In genomic region chr1:42801832-42802483, GRCh38 we compare ENCODE assay signal across 17 cellular contexts. TPM values are rescaled to one million over a fixed set of nuclear protein-coding genes. Genes with fewer than 3 reads are reported as not detected.
A peak's percentile ranks its signal among the peaks of the same experiment; 100 is the strongest.
DNase-seq lines count a peak whose midpoint lies in the region; ATAC-seq and TF ChIP-seq lines count a peak whose summit lies in the region.
"Had no signal": no experiment of that assay in that cellular context is flagged by ENCODE, and none has a peak within 500 bp of the region (broad histone marks: within the 10 kb centered on the region; RNA-seq: fewer than 3 reads in every experiment).

No MANE protein-coding gene starts in this region.

- no peak overlapping the region for H2AK9ac ChIP-seq in IMR-90 (replicated peaks; ENCODE audit: low read depth, low read length, poor library complexity)

- CTCF ChIA-PET in IMR-90 (lab: Yijun Ruan, JAX) = interaction anchor here (1.3 kb wide), 1 partner anchor 11 kb away, joined by 4 read pairs; no protein-coding TSS in a partner anchor

- no peak for TF ChIP-seq POLR2A in IMR-90 (IDR thresholded peaks at IDR 0.05; ENCODE audit: low read depth, low read length)

- H3K18ac ChIP-seq in IMR-90 (ENCODE audit: low read depth, low read length) = no peak overlapping the region

- no peak for TF ChIP-seq RAD21 in IMR-90 (IDR thresholded peaks at IDR 0.05; ENCODE audit: low read length)

- H3K27me3 ChIP-seq in IMR-90 (ENCODE audit: control insufficient read depth, insufficient read depth, low read length) = peaks cover 5% of the 10 kb centered on the region
- no peaks in the 10 kb centered on the region for H3K27me3 ChIP-seq in psoas muscle (ENCODE audit: insufficient read depth in 3 of 3, low read length in 2 of 3)
- no peaks in the 10 kb centered on the region for H3K27me3 ChIP-seq in WERI-Rb-1 (ENCODE audit: insufficient read depth, low read depth, severe bottlenecking)

- ATAC-seq in IMR-90 (ENCODE audit: low read depth) (peak; percentile 11), psoas muscle (peak in 1 of 4 donors; percentile 51)
- ATAC-seq: PC-3 had no signal

- DNase-seq in AG08395 (ENCODE audit: low spot score) (peak; percentile 50), IMR-90 (peak; percentile 17), foreskin fibroblast (peak; percentile 24 to 59), psoas muscle (no peak), WERI-Rb-1 (no peak), NCI-H2107 treated with DMSO at 0.1 percent for 48 hours (lab: John Stamatoyannopoulos, UW; ENCODE audit: unreplicated experiment) (no peak)
- DNase-seq in activated CD4-positive, CD25-positive, alpha-beta regulatory T cell treated with anti-CD3 and anti-CD28 coated beads, Interleukin-2, amount 50 U/mL, for 72 hours = no peak
- DNase-seq in stimulated activated CD4-positive, alpha-beta T cell treated with anti-CD3 and anti-CD28 coated beads, Interleukin-4, amount 100 ng/mL, for 24 hours = no peak
- DNase-seq: COR-L47, H7, NCI-H1092, NCI-H345, PC-3 had no signal

- POLR2A ChIA-PET in IMR-90 (lab: Charles Lee; ENCODE audit: unreplicated experiment) = no interaction called here

- no peak overlapping the region for H3K56ac ChIP-seq in IMR-90 (ENCODE audit: extremely low read depth, insufficient read depth, low read length)

- H3K9ac ChIP-seq in IMR-90 (ENCODE audit: low read depth, low read length) = no peak overlapping the region
- H3K9ac ChIP-seq: KMS-11 had no signal

- no peak overlapping the region for H2AK5ac ChIP-seq in IMR-90 (ENCODE audit: low read depth, low read length)

- no peak overlapping the region for H2BK5ac ChIP-seq in IMR-90 (ENCODE audit: low read depth, low read length, poor library complexity, severe bottlenecking)

- no peak overlapping the region for H4K8ac ChIP-seq in IMR-90 (ENCODE audit: low read depth in 2 of 2, low read length in 2 of 2)

- H3K4me3 ChIP-seq in IMR-90 (ENCODE audit: insufficient read depth, low read depth, low read length) (no peak overlapping the region), foreskin fibroblast (ENCODE audit: low read depth in 1 of 2, low read length in 2 of 2) (no peak overlapping the region), psoas muscle (no peak overlapping the region), WERI-Rb-1 (ENCODE audit: low read depth, low read length) (no peak overlapping the region)

- H4K5ac ChIP-seq in IMR-90 (ENCODE audit: low read depth, low read length) = no peak overlapping the region

- in situ Hi-C loops in IMR-90 (cut with MboI; ENCODE audit: low sequenced_read_pairs) = no loop called here

- no peak overlapping the region for H2AFZ ChIP-seq in IMR-90 (replicated peaks; ENCODE audit: low read length, poor library complexity)

- no peaks in the 10 kb centered on the region for H3K79me1 ChIP-seq in IMR-90 (ENCODE audit: low read depth in 1 of 2, low read length in 2 of 2)

- dilution Hi-C loops in IMR-90 (cut with HindIII; ENCODE audit: low sequenced_read_pairs, unreplicated experiment) = no loop called here

- H3K9me1 ChIP-seq in IMR-90 (ENCODE audit: insufficient read depth, low read length) = no peaks in the 10 kb centered on the region

- TF ChIP-seq CTCF in IMR-90 (conservative IDR thresholded peaks at IDR 0.05; ENCODE audit: low read depth, low read length) (no peak), foreskin fibroblast (IDR thresholded peaks at IDR 0.05; ENCODE audit: low read depth, low read length) (no peak), psoas muscle (IDR thresholded peaks at IDR 0.05) (no peak), WERI-Rb-1 (IDR thresholded peaks at IDR 0.05; ENCODE audit: low read depth, low read length) (no peak)

- no peak overlapping the region for H3K14ac ChIP-seq in IMR-90 (replicated peaks; ENCODE audit: low read depth, low read length)

- intact Hi-C loops in IMR-90 (cut with micrococcal nuclease) (no loop called here), psoas muscle (cut with DNase I) (no loop called here)

- no peak overlapping the region for H3K4me2 ChIP-seq in IMR-90 (ENCODE audit: low read depth, low read length)
- H3K4me2 ChIP-seq: KMS-11 had no signal

- WGBS in IMR-90 (ENCODE audit: extremely low coverage in 2 of 2, insufficient read length in 1 of 2), 2 experiments = no CpG with 5 or more reads among the region's 8 CpGs
- 55 to 61% (median 61%) methylated on average over 8 of the region's 8 CpGs for WGBS in psoas muscle, 3 donors

- no peaks in the 10 kb centered on the region for H3K36me3 ChIP-seq in IMR-90 (ENCODE audit: control insufficient read depth, insufficient read depth, low read length)
- peaks cover 0 to 4% of the 10 kb centered on the region in 2 donors for H3K36me3 ChIP-seq in psoas muscle (ENCODE audit: insufficient read depth in 1 of 2, low read depth in 1 of 2)
- H3K36me3 ChIP-seq in WERI-Rb-1 = peaks cover 14% of the 10 kb centered on the region

- no peaks in the 10 kb centered on the region for H4K20me1 ChIP-seq in IMR-90 (ENCODE audit: insufficient read depth, low read length)

- H3K9me3 ChIP-seq in IMR-90 (ENCODE audit: control insufficient read depth, insufficient read depth, low read length) = no peaks in the 10 kb centered on the region
- no peaks in the 10 kb centered on the region for H3K9me3 ChIP-seq in psoas muscle
- H3K9me3 ChIP-seq in WERI-Rb-1 (ENCODE audit: severe bottlenecking) = peaks cover 5% of the 10 kb centered on the region

- H3K4me1 ChIP-seq in IMR-90 (ENCODE audit: control insufficient read depth, insufficient read depth, low read length) = peaks cover 7% of the 10 kb centered on the region
- H3K4me1 ChIP-seq in psoas muscle = no peaks in the 10 kb centered on the region

- H2BK120ac ChIP-seq in IMR-90 (ENCODE audit: low read depth, low read length) = no peak overlapping the region

- H3K27ac ChIP-seq in IMR-90 (ENCODE audit: insufficient read depth, low read length) (no peak overlapping the region), psoas muscle (peak overlapping the region; percentile 2), WERI-Rb-1 (no peak overlapping the region)
- H3K27ac ChIP-seq: 22Rv1, KMS-11 had no signal

- no peak overlapping the region for H3K23ac ChIP-seq in IMR-90 (ENCODE audit: low read depth, low read length)

- no peak overlapping the region for H2BK20ac ChIP-seq in IMR-90 (ENCODE audit: low read depth, low read length)

- no TSS peak for BruUV-seq in IMR-90 (replicated peaks; lab: Mats Ljungman, UMichigan)

- no peak overlapping the region for H3K4ac ChIP-seq in IMR-90 (ENCODE audit: low read depth, low read length)

- H4K91ac ChIP-seq in IMR-90 (ENCODE audit: insufficient read depth, low read depth, low read length) = no peak overlapping the region

- no peak overlapping the region for H2BK15ac ChIP-seq in IMR-90 (ENCODE audit: low read depth, low read length)

TF ChIP-seq in IMR-90, 13 proteins besides CTCF, POLR2A, EP300 and RAD21:
- TF ChIP-seq FOS (IDR thresholded peaks at IDR 0.05; ENCODE audit: low read depth, low read length) = no peak
- 0 out of 2 replicates have a peak, but pooled peaks have one; percentile 35 for TF ChIP-seq CEBPB (IDR thresholded peaks at IDR 0.05; ENCODE audit: low read depth, low read length)
- TF ChIP-seq RFX5 (IDR thresholded peaks at IDR 0.05; ENCODE audit: low read depth, low read length) = no peak

RNA-seq across cellular contexts. Expression of gene ERMAP, which starts 15.0 kb away (rescaled TPM):
- total RNA-seq in IMR-90 (2012; rRNA removed) (5.0 and 5.6 TPM in 2 replicates), psoas muscle (1 to 10 TPM; 1.8 to 3.7 (median 2.6) TPM)
- polyA plus RNA-seq in IMR-90 (2012; rRNA removed) (5.9 and 7.2 TPM in 2 replicates), psoas muscle (1 to 10 TPM; 1.4 to 2.0 (median 1.9) TPM)
- polyA plus RNA-seq in IMR-90 (2012; cell fraction: cytosol; rRNA removed) = 3.4 and 3.6 TPM in 2 replicates
- polyA plus RNA-seq in IMR-90 (2012; cell fraction: nucleus; rRNA removed; ENCODE audit: low replicate concordance) = 8.3 and 25.2 TPM in 2 replicates

RNA-seq across cellular contexts. Expression of gene SVBP, which starts 15.2 kb away (rescaled TPM):
- total RNA-seq in IMR-90 (2012; rRNA removed) (9.7 and 12.2 TPM in 2 replicates), psoas muscle (10 to 100 TPM; 11.7 to 18.4 (median 16.9) TPM)
- polyA plus RNA-seq in IMR-90 (2012; rRNA removed) (10.5 and 11.5 TPM in 2 replicates), psoas muscle (10 to 100 TPM; 20.5 to 58.2 (median 27.2) TPM)
- 3.8 and 12.8 TPM in 2 replicates for polyA plus RNA-seq in IMR-90 (2012; cell fraction: cytosol; rRNA removed)
- polyA plus RNA-seq in IMR-90 (2012; cell fraction: nucleus; rRNA removed; ENCODE audit: low replicate concordance) = 0.52 and 5.8 TPM in 2 replicates

RNA-seq across cellular contexts. Expression of gene TMEM269, which starts 17.2 kb away (rescaled TPM):
- not detected in 2 replicates for total RNA-seq in IMR-90 (2012; rRNA removed)
- polyA plus RNA-seq in IMR-90 (2012; rRNA removed) = 0.14 TPM in 1 of 2 replicates, not detected in the other
- not detected in 2 replicates for polyA plus RNA-seq in IMR-90 (2012; cell fraction: cytosol; rRNA removed)
- 0.02 and 0.06 TPM in 2 replicates for polyA plus RNA-seq in IMR-90 (2012; cell fraction: nucleus; rRNA removed; ENCODE audit: low replicate concordance)
- under 1 TPM; 0.15 to 0.89 (median 0.30) TPM for total RNA-seq in psoas muscle
- under 1 TPM; 0.05 to 0.07 (median 0.06) TPM for polyA plus RNA-seq in psoas muscle
- total RNA-seq: MCF 10A had no signal
- polyA plus RNA-seq: CD14-positive monocyte had no signal

RNA-seq across cellular contexts. Expression of gene C1orf50, which starts 34.9 kb away (rescaled TPM):
- total RNA-seq in IMR-90 (2012; rRNA removed) (2.0 and 3.9 TPM in 2 replicates), psoas muscle (10 to 100 TPM in 1 of 4 donors, 1 to 10 TPM in 3; 7.5 to 10.2 (median 8.7) TPM)
- polyA plus RNA-seq in IMR-90 (2012; rRNA removed) (4.7 and 6.0 TPM in 2 replicates), psoas muscle (1 to 10 TPM; 2.5 to 6.2 (median 4.2) TPM)
- polyA plus RNA-seq in IMR-90 (2012; cell fraction: cytosol; rRNA removed) = 0.88 and 2.3 TPM in 2 replicates
- polyA plus RNA-seq in IMR-90 (2012; cell fraction: nucleus; rRNA removed; ENCODE audit: low replicate concordance) = 0.64 and 7.0 TPM in 2 replicates

RNA-seq across cellular contexts. Expression of gene P3H1, which starts 35.1 kb away (rescaled TPM):
- total RNA-seq in IMR-90 (2012; rRNA removed) = 85.3 and 108 TPM in 2 replicates
- 210 and 236 TPM in 2 replicates for polyA plus RNA-seq in IMR-90 (2012; rRNA removed)
- 179 and 195 TPM in 2 replicates for polyA plus RNA-seq in IMR-90 (2012; cell fraction: cytosol; rRNA removed)
- polyA plus RNA-seq in IMR-90 (2012; cell fraction: nucleus; rRNA removed; ENCODE audit: low replicate concordance) = 280 and 570 TPM in 2 replicates
- total RNA-seq in psoas muscle = 1 to 10 TPM; 5.1 to 8.5 (median 6.2) TPM
- polyA plus RNA-seq in psoas muscle = 1 to 10 TPM; 2.9 to 7.0 (median 5.1) TPM

Comparison
In these comparisons a context has a peak if more than half of its experiments do, and no peak if none do; other contexts are left out.
1. DNase-seq: peak in AG08395 (single experiment), IMR-90 (single experiment) and foreskin fibroblast (2 of 2); none in psoas muscle (0 of 2), WERI-Rb-1 (single experiment), activated CD4-positive, CD25-positive, alpha-beta regulatory T cell treated with anti-CD3 and anti-CD28 coated beads, Interleukin-2, amount 50 U/mL, for 72 hours (single experiment), NCI-H2107 treated with DMSO at 0.1 percent for 48 hours (single experiment) and stimulated activated CD4-positive, alpha-beta T cell treated with anti-CD3 and anti-CD28 coated beads, Interleukin-4, amount 100 ng/mL, for 24 hours (single experiment).